ENCODE assay signal across 17 cellular contexts in genomic region chr14:19800282-19801117, GRCh38. TPM values are rescaled to one million over a fixed set of nuclear protein-coding genes. Genes with fewer than 3 reads are reported as not detected.
DNase-seq lines count a peak whose midpoint lies in the region; ATAC-seq and TF ChIP-seq lines count a peak whose summit lies in the region.
"Had no signal": no experiment of that assay in that cellular context is flagged by ENCODE, and none has a peak within 500 bp of the region (broad histone marks: within the 10 kb centered on the region; RNA-seq: fewer than 3 reads in every experiment).

No MANE protein-coding gene starts in this region.

- no peak for ATAC-seq in GM21515 (IDR thresholded peaks at IDR 0.05; ENCODE audit: unreplicated experiment)

- H2AFZ ChIP-seq in trophoblast cell (ENCODE audit: insufficient read depth, low read length, poor library complexity) = no peak overlapping the region

- no peak overlapping the region for H4K12ac ChIP-seq in trophoblast cell (ENCODE audit: low read depth, low read length)

- no peaks in the 10 kb centered on the region for H3K36me3 ChIP-seq in BE2C
- no peaks in the 10 kb centered on the region for H3K36me3 ChIP-seq in trophoblast cell (ENCODE audit: control insufficient read depth in 1 of 2, insufficient read depth in 2 of 2, low read length in 2 of 2)
- H3K36me3 ChIP-seq: left ventricle myocardium inferior, right atrium auricular region had no signal

- H4K8ac ChIP-seq in trophoblast cell (ENCODE audit: low read depth, low read length) = no peak overlapping the region

- no peak overlapping the region for H2BK12ac ChIP-seq in trophoblast cell (ENCODE audit: low read length)

- WGBS in trophoblast cell (ENCODE audit: extremely low coverage, insufficient coverage, insufficient read length) = no CpG with 5 or more reads among the region's 17 CpGs

- H3K9ac ChIP-seq in trophoblast cell (ENCODE audit: low read length) = no peak overlapping the region

- no peaks in the 10 kb centered on the region for H3K79me2 ChIP-seq in trophoblast cell (ENCODE audit: control insufficient read depth, insufficient read depth, low read length, poor library complexity)

- H2BK5ac ChIP-seq in trophoblast cell (ENCODE audit: low read depth, low read length, poor library complexity) = no peak overlapping the region

- H3K27ac ChIP-seq in cingulate gyrus (ENCODE audit: low read depth, low read length) = peak overlapping the region; percentile 73
- no peak overlapping the region for H3K27ac ChIP-seq in trophoblast cell (ENCODE audit: low read depth, low read length)
- H3K27ac ChIP-seq: left ventricle myocardium inferior, right atrium auricular region, VCaP had no signal

- H2AK5ac ChIP-seq in trophoblast cell (ENCODE audit: low read length) = no peak overlapping the region

- H3K9me3 ChIP-seq in BE2C (peaks cover 6% of the 10 kb centered on the region), trophoblast cell (ENCODE audit: insufficient read depth, low read depth, low read length) (peaks cover 24% of the 10 kb centered on the region)
- H3K9me3 ChIP-seq: right atrium auricular region had no signal

- DNase-seq in BE2C = peak; percentile 14
- peak; percentile 95 for DNase-seq in NCI-H2171 treated with DMSO at 0.1 percent for 48 hours (lab: John Stamatoyannopoulos, UW)
- peak; percentile 43 to 57 for DNase-seq in trophoblast cell
- DNase-seq in glomerular visceral epithelial cell (ENCODE audit: extremely low spot score) = no peak
- no peak for DNase-seq in DMS53 (lab: John Stamatoyannopoulos, UW)
- no peak for DNase-seq in NCI-H1105 (lab: John Stamatoyannopoulos, UW)
- DNase-seq: activated gamma-delta T cell; left ventricle myocardium inferior; naive thymus-derived CD8-positive, alpha-beta T cell; NCI-H2107; stimulated activated CD4-positive, alpha-beta T cell treated with anti-CD3 and anti-CD28 coated beads, Interleukin-2, amount 100 ng/mL, for 24 hours; stimulated activated CD8-positive, alpha-beta memory T cell treated with anti-CD3 and anti-CD28 coated beads, Interleukin-4, amount 100 ng/mL, for 48 hours had no signal

- no peak overlapping the region for H3K4me2 ChIP-seq in trophoblast cell (ENCODE audit: low read length)

- no peak overlapping the region for H3K18ac ChIP-seq in trophoblast cell (ENCODE audit: low read length)

- H3K4me3 ChIP-seq in BE2C (ENCODE audit: low read depth, low read length) (no peak overlapping the region), trophoblast cell (ENCODE audit: low read depth, low read length) (no peak overlapping the region)
- H3K4me3 ChIP-seq: left ventricle myocardium inferior, right atrium auricular region had no signal

- H2BK120ac ChIP-seq in trophoblast cell (ENCODE audit: insufficient read depth, low read length, poor library complexity) = no peak overlapping the region

- H3K14ac ChIP-seq in trophoblast cell (ENCODE audit: low read length) = no peak overlapping the region

- no peak overlapping the region for H4K91ac ChIP-seq in trophoblast cell (ENCODE audit: low read depth, low read length)

- H3K79me1 ChIP-seq in trophoblast cell (ENCODE audit: low read length) = no peaks in the 10 kb centered on the region

- no peaks in the 10 kb centered on the region for H3K27me3 ChIP-seq in BE2C
- H3K27me3 ChIP-seq in trophoblast cell (ENCODE audit: insufficient read depth, low read length) = no peaks in the 10 kb centered on the region
- H3K27me3 ChIP-seq: right atrium auricular region had no signal

- H3K4me1 ChIP-seq in BE2C (no peaks in the 10 kb centered on the region), trophoblast cell (ENCODE audit: control insufficient read depth in 1 of 2, insufficient read depth in 2 of 2, low read length in 2 of 2) (no peaks in the 10 kb centered on the region)
- H3K4me1 ChIP-seq: left ventricle myocardium inferior, right atrium auricular region had no signal

- no peak for TF ChIP-seq CTCF in BE2C (IDR thresholded peaks at IDR 0.05; ENCODE audit: low read depth, low read length)

- no peak overlapping the region for H3K23ac ChIP-seq in trophoblast cell (ENCODE audit: low read length)

- no peak overlapping the region for H3K4ac ChIP-seq in trophoblast cell (ENCODE audit: low read depth, low read length)

RNA-seq across cellular contexts. Expression of gene OR4N2, which starts 3.1 kb away (rescaled TPM):
- polyA plus RNA-seq in BE2C (2012; ENCODE audit: insufficient read depth, insufficient read length, low read depth) = not detected
- polyA plus RNA-seq in trophoblast cell (2013) = not detected in 2 replicates
- polyA plus RNA-seq: fibroblast of lung; naive thymus-derived CD8-positive, alpha-beta T cell had no signal

RNA-seq across cellular contexts. Expression of gene OR4M1, which starts 27.2 kb away (rescaled TPM):
- polyA plus RNA-seq in BE2C (2012; ENCODE audit: insufficient read depth, insufficient read length, low read depth) = not detected
- polyA plus RNA-seq in trophoblast cell (2013) = not detected in 2 replicates
- polyA plus RNA-seq: fibroblast of lung; naive thymus-derived CD8-positive, alpha-beta T cell had no signal

RNA-seq across cellular contexts. Expression of gene OR4Q3, which starts 57.1 kb away (rescaled TPM):
- not detected for polyA plus RNA-seq in BE2C (2012; ENCODE audit: insufficient read depth, insufficient read length, low read depth)
- not detected in 2 replicates for polyA plus RNA-seq in trophoblast cell (2013)
- polyA plus RNA-seq: fibroblast of lung; naive thymus-derived CD8-positive, alpha-beta T cell had no signal

Comparison
In these comparisons a context has a peak if more than half of its experiments do, and no peak if none do; other contexts are left out.
1. DNase-seq: peak in BE2C (single experiment), NCI-H2171 treated with DMSO at 0.1 percent for 48 hours (single experiment) and trophoblast cell (2 of 2); none in glomerular visceral epithelial cell (single experiment), DMS53 (single experiment) and NCI-H1105 (single experiment).